1 cellular context compared by ENCODE assay signal in the genomic region with DNA sequence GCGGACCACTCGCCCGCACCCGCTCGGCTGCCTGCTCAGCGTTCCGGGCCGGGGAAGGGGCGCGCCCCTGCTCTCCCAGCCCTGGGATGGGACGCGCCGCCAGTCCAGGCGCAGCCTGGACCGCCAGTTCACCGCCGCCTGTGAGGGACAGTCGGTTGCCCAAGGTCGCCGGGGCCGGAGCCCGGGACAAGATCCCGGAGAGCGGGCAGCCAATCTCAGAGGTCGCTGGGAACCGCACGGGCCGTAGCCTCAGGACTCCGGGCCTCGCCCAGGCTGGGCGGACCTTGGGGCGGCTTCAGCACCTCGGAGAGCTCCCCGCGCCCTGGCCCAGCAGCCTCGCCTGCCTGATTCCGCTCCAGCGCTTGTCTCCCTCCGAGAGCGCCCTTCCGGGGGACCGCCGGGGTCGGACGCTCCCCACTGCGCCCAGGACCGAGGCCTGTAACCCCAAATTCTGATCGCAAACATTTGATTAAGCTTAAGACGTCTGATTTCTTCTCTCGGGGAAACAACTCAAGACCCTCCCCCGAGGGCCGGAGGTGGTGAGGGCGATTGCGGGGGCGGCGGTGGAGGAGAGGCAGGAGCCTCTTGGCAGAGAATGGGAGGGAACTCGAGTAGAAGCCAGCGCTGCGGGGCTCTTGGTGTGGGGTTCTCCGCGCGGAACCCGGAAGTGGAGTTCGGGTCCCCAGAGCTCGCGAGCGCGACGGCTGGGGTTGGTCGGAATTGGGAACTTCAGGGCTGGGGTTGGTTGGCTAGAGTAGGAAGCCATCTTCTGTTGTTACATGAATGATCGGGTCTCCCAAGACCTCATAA.
TF ChIP-seq lines count a peak whose summit lies in the region.

No MANE protein-coding gene starts in this region.

TF ChIP-seq in HepG2, 621 proteins besides CTCF, POLR2A, EP300 and RAD21 (continues in another document):
- TF ChIP-seq RFX1 (IDR thresholded peaks at IDR 0.05): no peak
- TF ChIP-seq ZNF350 (CRISPR knock-in tag; IDR thresholded peaks at IDR 0.05; ENCODE audit: borderline replicate concordance, low read depth): peak; percentile 94
- peak; percentile 97 for TF ChIP-seq ZNF619 (CRISPR knock-in tag; IDR thresholded peaks at IDR 0.05)
- TF ChIP-seq, protein P1, sequence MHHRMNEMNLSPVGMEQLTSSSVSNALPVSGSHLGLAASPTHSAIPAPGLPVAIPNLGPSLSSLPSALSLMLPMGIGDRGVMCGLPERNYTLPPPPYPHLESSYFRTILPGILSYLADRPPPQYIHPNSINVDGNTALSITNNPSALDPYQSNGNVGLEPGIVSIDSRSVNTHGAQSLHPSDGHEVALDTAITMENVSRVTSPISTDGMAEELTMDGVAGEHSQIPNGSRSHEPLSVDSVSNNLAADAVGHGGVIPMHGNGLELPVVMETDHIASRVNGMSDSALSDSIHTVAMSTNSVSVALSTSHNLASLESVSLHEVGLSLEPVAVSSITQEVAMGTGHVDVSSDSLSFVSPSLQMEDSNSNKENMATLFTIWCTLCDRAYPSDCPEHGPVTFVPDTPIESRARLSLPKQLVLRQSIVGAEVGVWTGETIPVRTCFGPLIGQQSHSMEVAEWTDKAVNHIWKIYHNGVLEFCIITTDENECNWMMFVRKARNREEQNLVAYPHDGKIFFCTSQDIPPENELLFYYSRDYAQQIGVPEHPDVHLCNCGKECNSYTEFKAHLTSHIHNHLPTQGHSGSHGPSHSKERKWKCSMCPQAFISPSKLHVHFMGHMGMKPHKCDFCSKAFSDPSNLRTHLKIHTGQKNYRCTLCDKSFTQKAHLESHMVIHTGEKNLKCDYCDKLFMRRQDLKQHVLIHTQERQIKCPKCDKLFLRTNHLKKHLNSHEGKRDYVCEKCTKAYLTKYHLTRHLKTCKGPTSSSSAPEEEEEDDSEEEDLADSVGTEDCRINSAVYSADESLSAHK (CRISPR knock-in tag; IDR thresholded peaks at IDR 0.05; ENCODE audit: borderline replicate concordance): 0 out of 2 replicates have a peak, but pooled peaks have one; percentile 86
- TF ChIP-seq MIER3 (CRISPR knock-in tag; IDR thresholded peaks at IDR 0.05; ENCODE audit: borderline replicate concordance): peak; percentile 95
- TF ChIP-seq, protein P2, sequence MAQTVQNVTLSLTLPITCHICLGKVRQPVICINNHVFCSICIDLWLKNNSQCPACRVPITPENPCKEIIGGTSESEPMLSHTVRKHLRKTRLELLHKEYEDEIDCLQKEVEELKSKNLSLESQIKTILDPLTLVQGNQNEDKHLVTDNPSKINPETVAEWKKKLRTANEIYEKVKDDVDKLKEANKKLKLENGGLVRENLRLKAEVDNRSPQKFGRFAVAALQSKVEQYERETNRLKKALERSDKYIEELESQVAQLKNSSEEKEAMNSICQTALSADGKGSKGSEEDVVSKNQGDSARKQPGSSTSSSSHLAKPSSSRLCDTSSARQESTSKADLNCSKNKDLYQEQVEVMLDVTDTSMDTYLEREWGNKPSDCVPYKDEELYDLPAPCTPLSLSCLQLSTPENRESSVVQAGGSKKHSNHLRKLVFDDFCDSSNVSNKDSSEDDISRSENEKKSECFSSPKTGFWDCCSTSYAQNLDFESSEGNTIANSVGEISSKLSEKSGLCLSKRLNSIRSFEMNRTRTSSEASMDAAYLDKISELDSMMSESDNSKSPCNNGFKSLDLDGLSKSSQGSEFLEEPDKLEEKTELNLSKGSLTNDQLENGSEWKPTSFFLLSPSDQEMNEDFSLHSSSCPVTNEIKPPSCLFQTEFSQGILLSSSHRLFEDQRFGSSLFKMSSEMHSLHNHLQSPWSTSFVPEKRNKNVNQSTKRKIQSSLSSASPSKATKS (CRISPR knock-in tag; IDR thresholded peaks at IDR 0.05): peak; percentile 68; the same call in 1 of the 2 replicates
- peak; percentile 99 for TF ChIP-seq ZSCAN20 (CRISPR knock-in tag; IDR thresholded peaks at IDR 0.05; ENCODE audit: borderline replicate concordance)
- TF ChIP-seq SAP130 (CRISPR knock-in tag; IDR thresholded peaks at IDR 0.05; ENCODE audit: low read depth): peak; percentile 99
- peak; percentile 75; the same call in 1 of the 2 replicates for TF ChIP-seq ZNF484 (CRISPR knock-in tag; IDR thresholded peaks at IDR 0.05; ENCODE audit: borderline replicate concordance, low read depth)
- TF ChIP-seq ISX (CRISPR knock-in tag; conservative IDR thresholded peaks at IDR 0.05): peak; percentile 99
- TF ChIP-seq, protein P3, sequence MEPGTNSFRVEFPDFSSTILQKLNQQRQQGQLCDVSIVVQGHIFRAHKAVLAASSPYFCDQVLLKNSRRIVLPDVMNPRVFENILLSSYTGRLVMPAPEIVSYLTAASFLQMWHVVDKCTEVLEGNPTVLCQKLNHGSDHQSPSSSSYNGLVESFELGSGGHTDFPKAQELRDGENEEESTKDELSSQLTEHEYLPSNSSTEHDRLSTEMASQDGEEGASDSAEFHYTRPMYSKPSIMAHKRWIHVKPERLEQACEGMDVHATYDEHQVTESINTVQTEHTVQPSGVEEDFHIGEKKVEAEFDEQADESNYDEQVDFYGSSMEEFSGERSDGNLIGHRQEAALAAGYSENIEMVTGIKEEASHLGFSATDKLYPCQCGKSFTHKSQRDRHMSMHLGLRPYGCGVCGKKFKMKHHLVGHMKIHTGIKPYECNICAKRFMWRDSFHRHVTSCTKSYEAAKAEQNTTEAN (CRISPR knock-in tag; conservative IDR thresholded peaks at IDR 0.05): peak; percentile 96
- TF ChIP-seq, protein P4, sequence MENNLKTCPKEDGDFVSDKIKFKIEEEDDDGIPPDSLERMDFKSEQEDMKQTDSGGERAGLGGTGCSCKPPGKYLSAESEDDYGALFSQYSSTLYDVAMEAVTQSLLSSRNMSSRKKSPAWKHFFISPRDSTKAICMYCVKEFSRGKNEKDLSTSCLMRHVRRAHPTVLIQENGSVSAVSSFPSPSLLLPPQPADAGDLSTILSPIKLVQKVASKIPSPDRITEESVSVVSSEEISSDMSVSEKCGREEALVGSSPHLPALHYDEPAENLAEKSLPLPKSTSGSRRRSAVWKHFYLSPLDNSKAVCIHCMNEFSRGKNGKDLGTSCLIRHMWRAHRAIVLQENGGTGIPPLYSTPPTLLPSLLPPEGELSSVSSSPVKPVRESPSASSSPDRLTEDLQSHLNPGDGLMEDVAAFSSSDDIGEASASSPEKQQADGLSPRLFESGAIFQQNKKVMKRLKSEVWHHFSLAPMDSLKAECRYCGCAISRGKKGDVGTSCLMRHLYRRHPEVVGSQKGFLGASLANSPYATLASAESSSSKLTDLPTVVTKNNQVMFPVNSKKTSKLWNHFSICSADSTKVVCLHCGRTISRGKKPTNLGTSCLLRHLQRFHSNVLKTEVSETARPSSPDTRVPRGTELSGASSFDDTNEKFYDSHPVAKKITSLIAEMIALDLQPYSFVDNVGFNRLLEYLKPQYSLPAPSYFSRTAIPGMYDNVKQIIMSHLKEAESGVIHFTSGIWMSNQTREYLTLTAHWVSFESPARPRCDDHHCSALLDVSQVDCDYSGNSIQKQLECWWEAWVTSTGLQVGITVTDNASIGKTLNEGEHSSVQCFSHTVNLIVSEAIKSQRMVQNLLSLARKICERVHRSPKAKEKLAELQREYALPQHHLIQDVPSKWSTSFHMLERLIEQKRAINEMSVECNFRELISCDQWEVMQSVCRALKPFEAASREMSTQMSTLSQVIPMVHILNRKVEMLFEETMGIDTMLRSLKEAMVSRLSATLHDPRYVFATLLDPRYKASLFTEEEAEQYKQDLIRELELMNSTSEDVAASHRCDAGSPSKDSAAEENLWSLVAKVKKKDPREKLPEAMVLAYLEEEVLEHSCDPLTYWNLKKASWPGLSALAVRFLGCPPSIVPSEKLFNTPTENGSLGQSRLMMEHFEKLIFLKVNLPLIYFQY (CRISPR knock-in tag; IDR thresholded peaks at IDR 0.05; ENCODE audit: borderline replicate concordance): peak; percentile 99
- TF ChIP-seq, protein P5, sequence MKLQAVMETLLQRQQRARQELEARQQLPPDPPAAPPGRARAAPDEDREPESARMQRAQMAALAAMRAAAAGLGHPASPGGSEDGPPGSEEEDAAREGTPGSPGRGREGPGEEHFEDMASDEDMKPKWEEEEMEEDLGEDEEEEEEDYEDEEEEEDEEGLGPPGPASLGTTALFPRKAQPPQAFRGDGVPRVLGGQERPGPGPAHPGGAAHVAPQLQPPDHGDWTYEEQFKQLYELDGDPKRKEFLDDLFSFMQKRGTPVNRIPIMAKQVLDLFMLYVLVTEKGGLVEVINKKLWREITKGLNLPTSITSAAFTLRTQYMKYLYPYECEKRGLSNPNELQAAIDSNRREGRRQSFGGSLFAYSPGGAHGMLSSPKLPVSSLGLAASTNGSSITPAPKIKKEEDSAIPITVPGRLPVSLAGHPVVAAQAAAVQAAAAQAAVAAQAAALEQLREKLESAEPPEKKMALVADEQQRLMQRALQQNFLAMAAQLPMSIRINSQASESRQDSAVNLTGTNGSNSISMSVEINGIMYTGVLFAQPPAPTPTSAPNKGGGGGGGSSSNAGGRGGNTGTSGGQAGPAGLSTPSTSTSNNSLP (IDR thresholded peaks at IDR 0.05; ENCODE audit: low read depth, low read length): no peak
- no peak for TF ChIP-seq SOX13 (IDR thresholded peaks at IDR 0.05)
- peak in 1 of 2 experiments; percentile 72; a peak in 2 of 4 replicates for TF ChIP-seq SOX13 (CRISPR knock-in tag; conservative IDR thresholded peaks at IDR 0.05 in 1 of 2, IDR thresholded peaks at IDR 0.05 in 1 of 2)
- TF ChIP-seq LCORL (IDR thresholded peaks at IDR 0.05): no peak
- TF ChIP-seq LCORL (CRISPR knock-in tag; IDR thresholded peaks at IDR 0.05): peak; percentile 95
- TF ChIP-seq SKI (IDR thresholded peaks at IDR 0.05; ENCODE audit: partially characterized antibody): peak; percentile 32
- TF ChIP-seq, protein P6, sequence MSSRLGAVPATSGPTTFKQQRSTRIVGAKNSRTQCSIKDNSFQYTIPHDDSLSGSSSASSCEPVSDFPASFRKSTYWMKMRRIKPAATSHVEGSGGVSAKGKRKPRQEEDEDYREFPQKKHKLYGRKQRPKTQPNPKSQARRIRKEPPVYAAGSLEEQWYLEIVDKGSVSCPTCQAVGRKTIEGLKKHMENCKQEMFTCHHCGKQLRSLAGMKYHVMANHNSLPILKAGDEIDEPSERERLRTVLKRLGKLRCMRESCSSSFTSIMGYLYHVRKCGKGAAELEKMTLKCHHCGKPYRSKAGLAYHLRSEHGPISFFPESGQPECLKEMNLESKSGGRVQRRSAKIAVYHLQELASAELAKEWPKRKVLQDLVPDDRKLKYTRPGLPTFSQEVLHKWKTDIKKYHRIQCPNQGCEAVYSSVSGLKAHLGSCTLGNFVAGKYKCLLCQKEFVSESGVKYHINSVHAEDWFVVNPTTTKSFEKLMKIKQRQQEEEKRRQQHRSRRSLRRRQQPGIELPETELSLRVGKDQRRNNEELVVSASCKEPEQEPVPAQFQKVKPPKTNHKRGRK (CRISPR knock-in tag; IDR thresholded peaks at IDR 0.05): no peak
- TF ChIP-seq, protein P7, sequence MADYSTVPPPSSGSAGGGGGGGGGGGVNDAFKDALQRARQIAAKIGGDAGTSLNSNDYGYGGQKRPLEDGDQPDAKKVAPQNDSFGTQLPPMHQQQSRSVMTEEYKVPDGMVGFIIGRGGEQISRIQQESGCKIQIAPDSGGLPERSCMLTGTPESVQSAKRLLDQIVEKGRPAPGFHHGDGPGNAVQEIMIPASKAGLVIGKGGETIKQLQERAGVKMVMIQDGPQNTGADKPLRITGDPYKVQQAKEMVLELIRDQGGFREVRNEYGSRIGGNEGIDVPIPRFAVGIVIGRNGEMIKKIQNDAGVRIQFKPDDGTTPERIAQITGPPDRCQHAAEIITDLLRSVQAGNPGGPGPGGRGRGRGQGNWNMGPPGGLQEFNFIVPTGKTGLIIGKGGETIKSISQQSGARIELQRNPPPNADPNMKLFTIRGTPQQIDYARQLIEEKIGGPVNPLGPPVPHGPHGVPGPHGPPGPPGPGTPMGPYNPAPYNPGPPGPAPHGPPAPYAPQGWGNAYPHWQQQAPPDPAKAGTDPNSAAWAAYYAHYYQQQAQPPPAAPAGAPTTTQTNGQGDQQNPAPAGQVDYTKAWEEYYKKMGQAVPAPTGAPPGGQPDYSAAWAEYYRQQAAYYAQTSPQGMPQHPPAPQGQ (CRISPR knock-in tag; IDR thresholded peaks at IDR 0.05; ENCODE audit: borderline replicate concordance): no peak
- peak; percentile 55; the same call in 1 of the 2 replicates for TF ChIP-seq JUNB (CRISPR knock-in tag; IDR thresholded peaks at IDR 0.05; ENCODE audit: borderline replicate concordance)
- TF ChIP-seq, protein P8, sequence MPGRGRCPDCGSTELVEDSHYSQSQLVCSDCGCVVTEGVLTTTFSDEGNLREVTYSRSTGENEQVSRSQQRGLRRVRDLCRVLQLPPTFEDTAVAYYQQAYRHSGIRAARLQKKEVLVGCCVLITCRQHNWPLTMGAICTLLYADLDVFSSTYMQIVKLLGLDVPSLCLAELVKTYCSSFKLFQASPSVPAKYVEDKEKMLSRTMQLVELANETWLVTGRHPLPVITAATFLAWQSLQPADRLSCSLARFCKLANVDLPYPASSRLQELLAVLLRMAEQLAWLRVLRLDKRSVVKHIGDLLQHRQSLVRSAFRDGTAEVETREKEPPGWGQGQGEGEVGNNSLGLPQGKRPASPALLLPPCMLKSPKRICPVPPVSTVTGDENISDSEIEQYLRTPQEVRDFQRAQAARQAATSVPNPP (CRISPR knock-in tag; IDR thresholded peaks at IDR 0.05): 0 out of 2 replicates have a peak, but pooled peaks have one; percentile 42
- TF ChIP-seq, protein P9, sequence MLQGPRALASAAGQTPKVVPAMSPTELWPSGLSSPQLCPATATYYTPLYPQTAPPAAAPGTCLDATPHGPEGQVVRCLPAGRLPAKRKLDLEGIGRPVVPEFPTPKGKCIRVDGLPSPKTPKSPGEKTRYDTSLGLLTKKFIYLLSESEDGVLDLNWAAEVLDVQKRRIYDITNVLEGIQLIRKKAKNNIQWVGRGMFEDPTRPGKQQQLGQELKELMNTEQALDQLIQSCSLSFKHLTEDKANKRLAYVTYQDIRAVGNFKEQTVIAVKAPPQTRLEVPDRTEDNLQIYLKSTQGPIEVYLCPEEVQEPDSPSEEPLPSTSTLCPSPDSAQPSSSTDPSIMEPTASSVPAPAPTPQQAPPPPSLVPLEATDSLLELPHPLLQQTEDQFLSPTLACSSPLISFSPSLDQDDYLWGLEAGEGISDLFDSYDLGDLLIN (CRISPR knock-in tag; IDR thresholded peaks at IDR 0.05; ENCODE audit: borderline replicate concordance): peak; percentile 95; the same call in 1 of the 2 replicates
- peak; percentile 86 for TF ChIP-seq GATAD2A (CRISPR knock-in tag; IDR thresholded peaks at IDR 0.05)
- TF ChIP-seq, protein P10, sequence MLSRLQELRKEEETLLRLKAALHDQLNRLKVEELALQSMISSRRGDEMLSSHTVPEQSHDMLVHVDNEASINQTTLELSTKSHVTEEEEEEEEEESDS (CRISPR knock-in tag; IDR thresholded peaks at IDR 0.05; ENCODE audit: borderline replicate concordance): 0 out of 2 replicates have a peak, but pooled peaks have one; percentile 53
- TF ChIP-seq, protein P11, sequence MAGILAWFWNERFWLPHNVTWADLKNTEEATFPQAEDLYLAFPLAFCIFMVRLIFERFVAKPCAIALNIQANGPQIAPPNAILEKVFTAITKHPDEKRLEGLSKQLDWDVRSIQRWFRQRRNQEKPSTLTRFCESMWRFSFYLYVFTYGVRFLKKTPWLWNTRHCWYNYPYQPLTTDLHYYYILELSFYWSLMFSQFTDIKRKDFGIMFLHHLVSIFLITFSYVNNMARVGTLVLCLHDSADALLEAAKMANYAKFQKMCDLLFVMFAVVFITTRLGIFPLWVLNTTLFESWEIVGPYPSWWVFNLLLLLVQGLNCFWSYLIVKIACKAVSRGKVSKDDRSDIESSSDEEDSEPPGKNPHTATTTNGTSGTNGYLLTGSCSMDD (CRISPR knock-in tag; IDR thresholded peaks at IDR 0.05): peak; percentile 91
